In genomic region chr13:41017153-41017552, GRCh38 we compare ENCODE assay signal across 8 cellular contexts. TPM values are rescaled to one million over a fixed set of nuclear protein-coding genes. Genes with fewer than 3 reads are reported as not detected.
DNase-seq lines count a peak whose midpoint lies in the region; ATAC-seq, FAIRE-seq and TF ChIP-seq lines count a peak whose summit lies in the region.

No MANE protein-coding gene starts in this region.

- ATAC-seq in pancreas, result peak in 3 of 4 donors; percentile 20 to 42 (median 39)
- ATAC-seq in HG02970 (IDR thresholded peaks at IDR 0.05; ENCODE audit: low FRiP score, unreplicated experiment), result no peak
- ATAC-seq in GM21526 (IDR thresholded peaks at IDR 0.05; ENCODE audit: low FRiP score, unreplicated experiment), result no peak
- no peak for ATAC-seq in GM19395 (IDR thresholded peaks at IDR 0.05; ENCODE audit: unreplicated experiment)
- ATAC-seq in GM18519 (IDR thresholded peaks at IDR 0.05; ENCODE audit: low FRiP score, unreplicated experiment), result no peak

- H3K9me2 ChIP-seq in DOHH2 (replicated peaks; ENCODE audit: control insufficient read depth, low read length), result no peaks in the 10 kb centered on the region

- peak overlapping the region; percentile 95 for H3K27ac ChIP-seq in DOHH2 (ENCODE audit: low read depth, low read length)
- H3K27ac ChIP-seq in pancreas, result peak overlapping the region in 2 of 4 donors; percentile 95 to 96

- H3F3A ChIP-seq in DOHH2 (ENCODE audit: control insufficient read depth, insufficient read depth), result peaks cover 19% of the 10 kb centered on the region

- intact Hi-C loops in pancreas (cut with DNase I), result no loop called here

- peaks cover 51% of the 10 kb centered on the region for H3K4me1 ChIP-seq in DOHH2 (ENCODE audit: control insufficient read depth, low read length)
- H3K4me1 ChIP-seq in pancreas, result peaks cover 6 to 53% (median 33%) of the 10 kb centered on the region in 3 donors

- no peaks in the 10 kb centered on the region; the same call in 1 of the 2 replicates for H4K20me1 ChIP-seq in DOHH2 (ENCODE audit: control insufficient read depth, insufficient read depth, low read depth, low read length)

- 12 to 20% methylated on average over 2 of the region's 2 CpGs for WGBS in pancreas, 2 donors

- FAIRE-seq in bronchial epithelial cell (lab: Jason Lieb, UNC) (no peak), pancreas (lab: Jason Lieb, UNC) (no peak)

- H3K4me3 ChIP-seq in DOHH2 (ENCODE audit: low read length), result peak overlapping the region; percentile 88
- H3K4me3 ChIP-seq in bronchial epithelial cell (ENCODE audit: low read depth, low read length), result peak overlapping the region; percentile 46
- peak overlapping the region in 3 of 4 donors; percentile 2 to 41 (median 12) for H3K4me3 ChIP-seq in pancreas

- peaks cover 99% of the 10 kb centered on the region for H3K79me2 ChIP-seq in DOHH2 (ENCODE audit: control insufficient read depth, low read length)

- no peak for TF ChIP-seq CTCF in DOHH2 (IDR thresholded peaks at IDR 0.05; ENCODE audit: low read depth, low read length, poor library complexity, severe bottlenecking)
- TF ChIP-seq CTCF in bronchial epithelial cell (IDR thresholded peaks at IDR 0.05; ENCODE audit: insufficient read depth, low read length, severe bottlenecking), result no peak
- TF ChIP-seq CTCF in pancreas (IDR thresholded peaks at IDR 0.05), result no peak

- DNase-seq in NCI-H69 (lab: John Stamatoyannopoulos, UW) (peak; percentile 60), bronchial epithelial cell (ENCODE audit: low read depth) (no peak), pancreas (peak in 1 of 6 donors; percentile 36)

- H3K27me3 ChIP-seq in DOHH2 (ENCODE audit: control insufficient read depth, low read length), result no peaks in the 10 kb centered on the region
- H3K27me3 ChIP-seq in bronchial epithelial cell (ENCODE audit: control insufficient read depth, insufficient read depth, low read length), result no peaks in the 10 kb centered on the region
- no peaks in the 10 kb centered on the region for H3K27me3 ChIP-seq in pancreas

- H3K36me3 ChIP-seq in DOHH2 (ENCODE audit: control insufficient read depth, low read length) (peaks cover 62% of the 10 kb centered on the region), bronchial epithelial cell (ENCODE audit: control insufficient read depth, insufficient read depth, low read length) (no peaks in the 10 kb centered on the region), pancreas (no peaks in the 10 kb centered on the region)

- H3K9me3 ChIP-seq in DOHH2 (ENCODE audit: control insufficient read depth, insufficient read depth, low read length) (no peaks in the 10 kb centered on the region), pancreas (no peaks in the 10 kb centered on the region)

- H3K4me2 ChIP-seq in DOHH2 (ENCODE audit: low read length), result peak overlapping the region; percentile 70

RNA-seq across cellular contexts. Expression of gene ELF1, which starts 2.0 kb away (rescaled TPM):
- total RNA-seq in bronchial epithelial cell (57.7 and 71.3 TPM in 2 replicates), pancreas (10 to 100 TPM; 31.6 to 61.6 (median 40.6) TPM)
- polyA plus RNA-seq in pancreas, result 10 to 100 TPM in 1 of 2 donors, 1 to 10 TPM in 1; 9.4 to 18.5 TPM

RNA-seq across cellular contexts. Expression of gene WBP4, which starts 44.2 kb away (rescaled TPM):
- total RNA-seq in bronchial epithelial cell (6.8 and 10.1 TPM in 2 replicates), pancreas (1 to 10 TPM; 2.1 to 5.4 (median 3.0) TPM)
- 10 to 100 TPM in 1 of 2 donors, 1 to 10 TPM in 1; 5.1 to 12.2 TPM for polyA plus RNA-seq in pancreas

Comparison
In these comparisons a context has a peak if more than half of its experiments do, and no peak if none do; other contexts are left out.
1. H3K4me3 ChIP-seq: peak in every context shown above with its lines; median percentile 88 in DOHH2; 46 in bronchial epithelial cell; 12 in pancreas.
2. ATAC-seq: peak in pancreas (3 of 4); none in HG02970 (single experiment), GM21526 (single experiment), GM19395 (single experiment) and GM18519 (single experiment).